ENCODE assay signal across 9 cellular contexts in the genomic region with DNA sequence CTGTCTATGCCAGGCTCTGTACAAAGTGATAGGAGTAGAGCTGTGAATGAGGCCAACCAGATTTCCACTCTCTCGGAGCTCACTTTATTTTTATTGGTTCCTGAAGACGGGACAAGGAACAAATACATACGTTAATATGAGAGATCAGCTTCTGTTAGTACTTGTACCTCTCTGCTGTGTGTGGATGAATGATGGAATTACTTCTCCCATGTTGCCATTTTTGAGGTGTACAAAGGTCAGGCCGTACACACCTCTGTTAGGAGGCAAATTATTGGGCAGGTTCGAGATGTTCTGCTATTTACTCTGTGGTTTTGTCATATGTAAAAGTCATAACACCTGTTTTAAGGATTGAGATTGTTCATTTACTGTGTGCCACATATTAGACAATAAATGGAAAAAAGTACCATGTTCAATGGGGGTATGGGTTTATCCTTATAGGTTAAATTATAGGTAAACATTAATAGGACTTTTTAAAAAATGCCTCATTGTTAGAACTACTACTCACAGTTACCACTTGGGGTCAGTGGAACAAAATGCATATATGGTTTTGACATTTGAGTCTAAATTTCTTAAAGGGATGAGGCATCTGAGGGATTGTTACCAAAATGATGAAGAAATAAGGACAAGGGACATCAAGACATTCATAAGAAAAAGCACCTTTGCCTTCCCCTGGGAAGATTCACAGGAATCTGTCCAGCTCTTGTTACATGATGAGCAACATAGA. TPM values are rescaled to one million over a fixed set of nuclear protein-coding genes. Genes with fewer than 3 reads are reported as not detected.
DNase-seq lines count a peak whose midpoint lies in the region; ATAC-seq and TF ChIP-seq lines count a peak whose summit lies in the region.
"Had no signal": no experiment of that assay in that cellular context is flagged by ENCODE, and none has a peak within 500 bp of the region (broad histone marks: within the 10 kb centered on the region; RNA-seq: fewer than 3 reads in every experiment).

No MANE protein-coding gene starts in this region.

- ATAC-seq in Right ventricle myocardium inferior (no peak), right cardiac atrium (no peak), upper lobe of right lung (no peak), GM21526 (IDR thresholded peaks at IDR 0.05; ENCODE audit: low FRiP score, unreplicated experiment) (no peak)

- H3K4me3 ChIP-seq in left ventricle myocardium inferior = peak overlapping the region; percentile 81
- H3K4me3 ChIP-seq in right cardiac atrium (ENCODE audit: low read length) = peak overlapping the region; percentile 57
- peak overlapping the region; percentile 78 for H3K4me3 ChIP-seq in upper lobe of right lung

- H3K4me1 ChIP-seq in left ventricle myocardium inferior (peaks cover 31% of the 10 kb centered on the region), right cardiac atrium (ENCODE audit: control insufficient read depth, insufficient read depth, low read length) (no peaks in the 10 kb centered on the region), upper lobe of right lung (peaks cover 16% of the 10 kb centered on the region)

- H3K27ac ChIP-seq in left ventricle myocardium inferior (replicated peaks) (peak overlapping the region; percentile 94), right cardiac atrium (ENCODE audit: low read length) (peak overlapping the region; percentile 65), upper lobe of right lung (peak overlapping the region; percentile 97)

- TF ChIP-seq CTCF in left ventricle myocardium inferior (IDR thresholded peaks at IDR 0.05; ENCODE audit: borderline replicate concordance) (peak; percentile 26), upper lobe of right lung (IDR thresholded peaks at IDR 0.05) (peak; percentile 19)

- WGBS in right cardiac atrium = 67% methylated on average over 5 of the region's 5 CpGs

- H3K36me3 ChIP-seq in left ventricle myocardium inferior (no peaks in the 10 kb centered on the region), upper lobe of right lung (no peaks in the 10 kb centered on the region)

- H3K27me3 ChIP-seq in left ventricle myocardium inferior (ENCODE audit: low read depth) (no peaks in the 10 kb centered on the region), right cardiac atrium (ENCODE audit: control insufficient read depth, insufficient read depth) (no peaks in the 10 kb centered on the region), upper lobe of right lung (no peaks in the 10 kb centered on the region)

- intact Hi-C loops in left ventricle myocardium inferior (cut with micrococcal nuclease) (no loop called here), Right ventricle myocardium inferior (cut with DNase I) (no loop called here), right cardiac atrium (cut with DNase I) (loop anchor here in 1 of 4 donors (10.0 kb wide), 1 partner anchor 68 kb away; a partner anchor contains a TSS), upper lobe of right lung (cut with DNase I) (no loop called here), posterior vena cava (cut with DNase I) (no loop called here)

- in situ Hi-C loops in SK-MEL-5 (cut with HindIII; ENCODE audit: low pct_unique_long_range_greater_than_20kb, low sequenced_read_pairs) = no loop called here

- no peaks in the 10 kb centered on the region for H3K9me3 ChIP-seq in left ventricle myocardium inferior (replicated peaks)
- H3K9me3 ChIP-seq in right cardiac atrium (ENCODE audit: control insufficient read depth, low read length) = no peaks in the 10 kb centered on the region
- H3K9me3 ChIP-seq in upper lobe of right lung = no peaks in the 10 kb centered on the region

- DNase-seq in left ventricle myocardium inferior (no peak), Right ventricle myocardium inferior (ENCODE audit: missing footprints) (no peak), SK-MEL-5 (ENCODE audit: low read depth, low spot score) (peak; percentile 63), right cardiac atrium (no peak), upper lobe of right lung (no peak), posterior vena cava (ENCODE audit: low spot score) (no peak), NCI-H146 (lab: John Stamatoyannopoulos, UW) (no peak)

RNA-seq across cellular contexts. Expression of a gene that starts 26.9 kb away (rescaled TPM):
- total RNA-seq in left ventricle myocardium inferior (49.7 TPM), Right ventricle myocardium inferior (48.0 TPM), right cardiac atrium (10 to 100 TPM; 51.9 to 63.7 (median 54.1) TPM), upper lobe of right lung (49.3 TPM), posterior vena cava (10 to 100 TPM; 37.2 to 39.2 TPM)
- total RNA-seq in SK-MEL-5 (2014; rRNA removed; shearing (Covaris generic)) = 33.2 and 33.7 TPM in 2 replicates
- polyA plus RNA-seq in SK-MEL-5 (2015; cell fraction: cytosol; rRNA removed) = 62.4 and 70.6 TPM in 2 replicates
- polyA plus RNA-seq in SK-MEL-5 (2015; cell fraction: nucleus; rRNA removed) = 28.4 and 34.5 TPM in 2 replicates
- polyA plus RNA-seq in right cardiac atrium = 19.3 TPM

RNA-seq across cellular contexts. Expression of a gene that starts 27.1 kb away (rescaled TPM):
- total RNA-seq in left ventricle myocardium inferior = 1.9 TPM
- 2.0 TPM for total RNA-seq in Right ventricle myocardium inferior
- total RNA-seq in SK-MEL-5 (2014; rRNA removed; shearing (Covaris generic)) = 14.1 and 15.9 TPM in 2 replicates
- polyA plus RNA-seq in SK-MEL-5 (2015; cell fraction: cytosol; rRNA removed) = 4.2 and 4.3 TPM in 2 replicates
- polyA plus RNA-seq in SK-MEL-5 (2015; cell fraction: nucleus; rRNA removed) = 2.0 and 5.4 TPM in 2 replicates
- total RNA-seq in right cardiac atrium = 1 to 10 TPM; 1.4 to 2.7 (median 1.5) TPM
- 3.8 TPM for polyA plus RNA-seq in right cardiac atrium
- 0.17 TPM for total RNA-seq in upper lobe of right lung
- under 1 TPM; 0.62 to 0.74 TPM for total RNA-seq in posterior vena cava

RNA-seq across cellular contexts. Expression of a gene that starts 37.6 kb away (rescaled TPM):
- total RNA-seq in left ventricle myocardium inferior (0.14 TPM), Right ventricle myocardium inferior (0.30 TPM), right cardiac atrium (under 1 TPM; 0.53 to 0.85 (median 0.68) TPM), upper lobe of right lung (1.9 TPM), posterior vena cava (1 to 10 TPM in 1 of 2 donors, under 1 TPM in 1; 0.57 to 1.4 TPM)
- total RNA-seq in SK-MEL-5 (2014; rRNA removed; shearing (Covaris generic)) = 0.24 TPM in 1 of 2 replicates, not detected in the other
- polyA plus RNA-seq in SK-MEL-5 (2015; cell fraction: cytosol; rRNA removed) = 0.05 and 0.09 TPM in 2 replicates
- polyA plus RNA-seq in SK-MEL-5 (2015; cell fraction: nucleus; rRNA removed) = not detected in 2 replicates
- polyA plus RNA-seq in right cardiac atrium = 1.5 TPM
- total RNA-seq: NCI-H460 had no signal
